32 cellular contexts compared by ENCODE assay signal in the genomic region with DNA sequence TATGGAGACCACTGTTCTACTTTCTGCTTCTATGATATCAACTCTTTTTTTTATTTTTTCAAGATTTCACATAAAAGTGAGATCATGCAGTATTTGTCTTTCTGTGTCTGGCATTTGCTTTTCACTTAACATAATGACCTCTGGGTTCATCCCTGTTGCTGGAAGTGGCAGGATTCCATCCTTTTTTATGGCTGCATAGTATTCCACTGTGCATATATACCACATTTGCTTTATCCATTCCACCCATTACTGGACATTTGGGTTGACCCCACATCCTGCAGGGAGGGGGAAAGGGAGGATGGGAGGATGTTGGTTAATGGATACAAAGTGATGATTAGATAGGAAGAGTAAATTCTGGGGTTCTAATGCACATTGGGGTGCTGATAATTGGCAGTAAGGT.
"Had no signal": no experiment of that assay in that cellular context is flagged by ENCODE, and none has a peak within 500 bp of the region (broad histone marks: within the 10 kb centered on the region; RNA-seq: fewer than 3 reads in every experiment).

No MANE protein-coding gene starts in this region.

- DNase-seq: activated B cell treated with CpG ODN at 0.5 μM for 24 hours; activated CD4-positive, alpha-beta memory T cell treated with anti-CD3 and anti-CD28 coated beads for 36 hours; activated CD4-positive, alpha-beta T cell treated with anti-CD3 and anti-CD28 coated beads for 4 hours; activated CD4-positive, alpha-beta T cell treated with anti-CD3 and anti-CD28 coated beads, Interleukin-2, amount 10 ng/mL, durations not matched to agents 24 days and 14 days; activated CD4-positive, alpha-beta T cell treated with anti-CD3 and anti-CD28 coated beads, Interleukin-2, amount 50 U/mL, for 1 hour; activated CD4-positive, alpha-beta T cell treated with anti-CD3 and anti-CD28 coated beads, Interleukin-2, amount 50 U/mL, for 4 hours; activated CD4-positive, CD25-positive, alpha-beta regulatory T cell treated with anti-CD3 and anti-CD28 coated beads, Interleukin-2, amount 50 U/mL, for 72 hours; activated CD8-positive, alpha-beta memory T cell treated with anti-CD3 and anti-CD28 coated beads, Interleukin-2, amount 50 U/mL, for 4 hours; activated CD8-positive, alpha-beta T cell treated with anti-CD3 and anti-CD28 coated beads for 36 hours; activated effector memory CD4-positive, alpha-beta T cell treated with anti-CD3 and anti-CD28 coated beads, Interleukin-2, amount 50 U/mL, for 16 hours; activated gamma-delta T cell treated with Interleukin-2 at 50 U/mL for 16 hours; activated naive CD4-positive, alpha-beta T cell; activated naive CD4-positive, alpha-beta T cell treated with anti-CD3 and anti-CD28 coated beads for 36 hours; activated naive CD4-positive, alpha-beta T cell treated with anti-CD3 and anti-CD28 coated beads, Interleukin-2, amount 50 U/mL, for 16 hours; activated naive CD8-positive, alpha-beta T cell treated with anti-CD3 and anti-CD28 coated beads for 36 hours; activated T-cell treated with anti-CD3 and anti-CD28 coated beads for 4 hours; activated T-cell treated with anti-CD3 and anti-CD28 coated beads, Interleukin-2, amount 50 U/mL, for 1 hour; activated T-cell treated with anti-CD3 and anti-CD28 coated beads, Interleukin-2, amount 50 U/mL, for 4 hours; activated T-cell treated with anti-CD3 and anti-CD28 coated beads, Interleukin-2, amount 50 U/mL, for 72 hours; adrenal gland; amygdala; anterior cingulate cortex; caudate nucleus; cerebellar nuclear complex; T-helper 1 cell; T-helper 2 cell; T-helper 9 cell had no signal

- H3K36me3 ChIP-seq: adrenal gland, ascending aorta, cardiac muscle cell had no signal

- FAIRE-seq: bronchial epithelial cell, TTC549 had no signal

- H3K27ac ChIP-seq: adrenal gland, ascending aorta, cardiac muscle cell, VCaP had no signal

- H3K9me3 ChIP-seq: adrenal gland had no signal

- H3K4me1 ChIP-seq: adrenal gland, ascending aorta had no signal

- H3K4me3 ChIP-seq: adrenal gland, ascending aorta, cardiac muscle cell had no signal

- H3K27me3 ChIP-seq: adrenal gland, ascending aorta, cardiac muscle cell had no signal
